8 cellular contexts compared by ENCODE assay signal in the genomic region with DNA sequence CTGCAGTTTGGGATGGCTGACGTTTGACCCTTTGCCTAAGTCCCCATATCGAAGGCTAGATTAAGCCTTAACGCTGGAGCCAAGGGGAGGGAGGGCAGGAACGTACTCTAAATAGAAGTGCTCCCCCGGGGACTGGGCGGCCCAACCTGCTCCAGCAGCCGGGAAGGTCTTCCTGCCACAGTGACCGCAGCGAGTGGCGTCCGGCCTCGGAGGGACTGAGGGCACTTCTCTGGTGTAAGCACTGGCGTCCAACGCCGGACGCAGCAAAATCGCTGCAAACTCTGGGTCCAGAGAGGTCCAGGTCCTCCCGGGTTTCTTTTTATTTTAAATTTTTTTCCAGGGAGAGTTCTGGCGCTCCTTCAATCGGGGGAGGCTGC. TPM values are rescaled to one million over a fixed set of nuclear protein-coding genes. Genes with fewer than 3 reads are reported as not detected.
DNase-seq lines count a peak whose midpoint lies in the region; ATAC-seq and TF ChIP-seq lines count a peak whose summit lies in the region.

No MANE protein-coding gene starts in this region.

- H3K14ac ChIP-seq in neuronal stem cell (ENCODE audit: low read length), result no peak overlapping the region

- peak overlapping the region; percentile 97 for H2AFZ ChIP-seq in neuronal stem cell (ENCODE audit: low read length)

- H3K79me1 ChIP-seq in neuronal stem cell (ENCODE audit: low read depth, low read length), result peaks cover 2% of the 10 kb centered on the region

- H2BK15ac ChIP-seq in neuronal stem cell (ENCODE audit: low read length), result no peak overlapping the region

- ATAC-seq in HG02852 (IDR thresholded peaks at IDR 0.05; ENCODE audit: unreplicated experiment) (peak; percentile 11), HG02623 (IDR thresholded peaks at IDR 0.05; ENCODE audit: unreplicated experiment) (no peak)

- H3K4me3 ChIP-seq in esophagus squamous epithelium, result peak overlapping the region; percentile 67 to 92 (median 88)
- H3K4me3 ChIP-seq in neuronal stem cell (ENCODE audit: low read length in 2 of 2), result peak overlapping the region; percentile 56 to 60

- H3K4me1 ChIP-seq in esophagus squamous epithelium (peaks cover 8 to 42% (median 14%) of the 10 kb centered on the region in 3 donors), neuronal stem cell (ENCODE audit: control insufficient read depth in 2 of 2, insufficient read depth in 1 of 2, low read depth in 1 of 2, low read length in 2 of 2) (peaks cover 0 to 4% of the 10 kb centered on the region in 2 donors)

- H3K9ac ChIP-seq in neuronal stem cell (ENCODE audit: low read depth, low read length, poor library complexity), result peak overlapping the region; percentile 34

- no peak overlapping the region for H2BK120ac ChIP-seq in neuronal stem cell (ENCODE audit: low read depth, low read length)

- CTCF ChIA-PET in GM10248 (lab: Yijun Ruan, JAX), result no interaction called here

- DNase-seq in GM10248 (ENCODE audit: extremely low spot score) (peak; percentile 31), UCSD-AML1 (lab: John Stamatoyannopoulos, UW; ENCODE audit: unreplicated experiment) (peak; percentile 60), esophagus squamous epithelium (lab: John Stamatoyannopoulos, UW) (peak; percentile 31), neuronal stem cell (ENCODE audit: low spot score) (no peak), NCI-H1105 (lab: John Stamatoyannopoulos, UW) (no peak)
- DNase-seq in stimulated activated naive CD4-positive, alpha-beta T cell (lab: John Stamatoyannopoulos, UW), result no peak

- intact Hi-C loops in esophagus squamous epithelium (cut with DNase I), result no loop called here

- H4K8ac ChIP-seq in neuronal stem cell (ENCODE audit: low read depth, low read length), result no peak overlapping the region

- no peaks in the 10 kb centered on the region for H3K27me3 ChIP-seq in esophagus squamous epithelium
- H3K27me3 ChIP-seq in neuronal stem cell (ENCODE audit: control insufficient read depth in 3 of 3, insufficient read depth in 3 of 3, low read depth in 1 of 3, low read length in 3 of 3), result peaks cover 0 to 9% (median 2%) of the 10 kb centered on the region in 3 experiments

- peak overlapping the region; percentile 71 to 91 (median 88) for H3K27ac ChIP-seq in esophagus squamous epithelium
- no peak overlapping the region for H3K27ac ChIP-seq in neuronal stem cell (replicated peaks; ENCODE audit: low read length)

- POLR2A ChIA-PET in GM10248 (lab: Yijun Ruan, JAX), result interaction anchor here (0.6 to 1.0 kb wide), 3 partner anchors 12 to 31 kb away, joined by 3 to 7 read pairs (median 3); a partner anchor contains a TSS

- no peak overlapping the region for H3K4ac ChIP-seq in neuronal stem cell (ENCODE audit: low read length)

- no peak overlapping the region for H3K23ac ChIP-seq in neuronal stem cell (ENCODE audit: low read depth, low read length, poor library complexity)

- H3K18ac ChIP-seq in neuronal stem cell (ENCODE audit: low read length), result peak overlapping the region; percentile 78

- H2BK5ac ChIP-seq in neuronal stem cell (ENCODE audit: low read length), result no peak overlapping the region

- H3K4me2 ChIP-seq in neuronal stem cell (ENCODE audit: insufficient read depth, low read length, poor library complexity, severe bottlenecking), result peak overlapping the region; percentile 63

- H3K9me3 ChIP-seq in esophagus squamous epithelium, result no peaks in the 10 kb centered on the region
- H3K9me3 ChIP-seq in neuronal stem cell (replicated peaks in 1 of 2; ENCODE audit: control insufficient read depth in 2 of 2, insufficient read depth in 1 of 2, low read depth in 1 of 2, low read length in 2 of 2), result peaks cover 0 to 2% of the 10 kb centered on the region in 2 donors

- WGBS in esophagus squamous epithelium, 2 donors, result 12 to 25% methylated on average over 8 to 11 of the region's 20 CpGs
- WGBS in neuronal stem cell (ENCODE audit: extremely low coverage in 2 of 2, insufficient read length in 2 of 2, insufficient replicate concordance in 1 of 2), 2 donors, result no CpG with 5 or more reads among the region's 20 CpGs

- H3K36me3 ChIP-seq in esophagus squamous epithelium (no peaks in the 10 kb centered on the region), neuronal stem cell (replicated peaks in 1 of 2; ENCODE audit: control insufficient read depth in 2 of 2, insufficient read depth in 2 of 2, low read length in 2 of 2) (peaks cover 0 to 5% of the 10 kb centered on the region in 2 donors)

- no peak overlapping the region for H2BK12ac ChIP-seq in neuronal stem cell (ENCODE audit: low read length)

- TF ChIP-seq CTCF in GM10248 (IDR thresholded peaks at IDR 0.05; ENCODE audit: control extremely low read depth, extremely low read depth, low read depth, missing control alignments) (no peak), esophagus squamous epithelium (IDR thresholded peaks at IDR 0.05) (no peak)

- no peak overlapping the region for H4K91ac ChIP-seq in neuronal stem cell (ENCODE audit: low read depth, low read length, poor library complexity)

- no peak overlapping the region for H2AK5ac ChIP-seq in neuronal stem cell (ENCODE audit: low read depth, low read length)

- no peak for TF ChIP-seq POLR2A in esophagus squamous epithelium (IDR thresholded peaks at IDR 0.05)

RNA-seq across cellular contexts. Expression of a gene that starts 0.5 kb away (rescaled TPM):
- total RNA-seq in esophagus squamous epithelium, result 1 to 10 TPM; 3.6 to 5.0 (median 3.8) TPM
- polyA plus RNA-seq in neuronal stem cell (2013, experiment 1 of 2), result 4.5 TPM
- 4.6 TPM for polyA plus RNA-seq in neuronal stem cell (2013, experiment 2 of 2)

RNA-seq across cellular contexts. Expression of a gene that starts 28.3 kb away (rescaled TPM):
- 1,000 to 10,000 TPM; 1,403 to 2,071 (median 1,594) TPM for total RNA-seq in esophagus squamous epithelium
- 2,885 TPM for polyA plus RNA-seq in neuronal stem cell (2013, experiment 1 of 2)
- 2,747 TPM for polyA plus RNA-seq in neuronal stem cell (2013, experiment 2 of 2)

Comparison
In these comparisons a context has a peak if more than half of its experiments do, and no peak if none do; other contexts are left out.
1. DNase-seq: peak in GM10248 (single experiment), UCSD-AML1 (single experiment) and esophagus squamous epithelium (single experiment); none in neuronal stem cell (single experiment), NCI-H1105 (single experiment) and stimulated activated naive CD4-positive, alpha-beta T cell (0 of 6).